Comparison of ENCODE assay signal across 24 cellular contexts in genomic region chr2:39232141-39232540, GRCh38. TPM values are rescaled to one million over a fixed set of nuclear protein-coding genes. Genes with fewer than 3 reads are reported as not detected.
"Had no signal": no experiment of that assay in that cellular context is flagged by ENCODE, and none has a peak within 500 bp of the region (broad histone marks: within the 10 kb centered on the region; RNA-seq: fewer than 3 reads in every experiment).

No MANE protein-coding gene starts in this region.

- H3K4me3 ChIP-seq: gastrocnemius medialis, hepatocyte, left ventricle myocardium inferior, right lobe of liver, tibial artery, upper lobe of right lung had no signal

- DNase-seq: activated B cell treated with CpG ODN at 0.5 μM for 24 hours; activated CD4-positive, alpha-beta T cell treated with anti-CD3 and anti-CD28 coated beads, Interleukin-2, amount 50 U/mL, for 1 hour; activated CD8-positive, alpha-beta memory T cell treated with anti-CD3 and anti-CD28 coated beads, Interleukin-2, amount 10 ng/mL, durations not matched to agents 7 days and 5 days; activated CD8-positive, alpha-beta T cell treated with anti-CD3 and anti-CD28 coated beads, Interleukin-2, amount 10 ng/mL, durations not matched to agents 7 days and 5 days; activated naive CD4-positive, alpha-beta T cell; activated T-cell treated with anti-CD3 and anti-CD28 coated beads, Interleukin-2, amount 50 U/mL, for 48 hours; dermis blood vessel endothelial cell; effector CD4-positive, alpha-beta T cell; gastrocnemius medialis; islet precursor cell; left ventricle myocardium inferior; right lobe of liver; small intestine; stimulated activated CD4-positive, alpha-beta T cell treated with anti-CD3 and anti-CD28 coated beads, Interleukin-1b, Interleukin-23, amount 100 ng/mL, for 48 hours; stimulated activated CD4-positive, alpha-beta T cell treated with anti-CD3 and anti-CD28 coated beads, Interleukin-4, amount 100 ng/mL, for 4 hours; stimulated activated CD8-positive, alpha-beta memory T cell treated with anti-CD3 and anti-CD28 coated beads, Interleukin-4, amount 100 ng/mL, for 48 hours; stimulated activated naive CD8-positive, alpha-beta T cell treated with anti-CD3 and anti-CD28 coated beads, Interleukin-15, amount 100 ng/mL, for 72 hours; tibial artery; upper lobe of right lung had no signal

- FAIRE-seq: bronchial epithelial cell, small intestine had no signal

- H3K79me2 ChIP-seq: hepatocyte had no signal

- H3K9me3 ChIP-seq: gastrocnemius medialis, right lobe of liver, tibial artery, upper lobe of right lung had no signal

- H3K27me3 ChIP-seq: gastrocnemius medialis, hepatocyte, right lobe of liver, tibial artery, upper lobe of right lung had no signal

- H2AFZ ChIP-seq: hepatocyte had no signal

- H3K4me1 ChIP-seq: right lobe of liver had no signal

- ATAC-seq: activated CD8-positive, alpha-beta memory T cell treated with anti-CD3 and anti-CD28 coated beads, Interleukin-2, amount 10 ng/mL, durations not matched to agents 7 days and 5 days; activated CD8-positive, alpha-beta T cell treated with anti-CD3 and anti-CD28 coated beads, Interleukin-2, amount 10 ng/mL, durations not matched to agents 7 days and 5 days; activated naive CD4-positive, alpha-beta T cell treated with anti-CD3 and anti-CD28 coated beads, Interleukin-2, amount 50 U/mL, for 72 hours; gastrocnemius medialis; right lobe of liver; stimulated activated memory B cell treated with anti-CD40 and anti-IgM and Interleukin-4, amounts not matched to agents 10 μg/mL and 1 μg/mL and 100 μg/mL, for 72 hours; stimulated activated naive CD8-positive, alpha-beta T cell treated with anti-CD3 and anti-CD28 coated beads, Interleukin-15, amount 100 ng/mL, for 72 hours; upper lobe of right lung had no signal

- H3K27ac ChIP-seq: epithelial cell of prostate, gastrocnemius medialis, hepatocyte, left ventricle myocardium inferior, right lobe of liver, tibial artery, upper lobe of right lung had no signal

- H3K4me2 ChIP-seq: hepatocyte had no signal

- H3K36me3 ChIP-seq: gastrocnemius medialis, left ventricle myocardium inferior, right lobe of liver, tibial artery, upper lobe of right lung had no signal

RNA-seq across cellular contexts. Expression of gene CDKL4, which starts 11.6 kb away (rescaled TPM):
- total RNA-seq: activated naive CD4-positive, alpha-beta T cell treated with anti-CD3 and anti-CD28 coated beads, Interleukin-2, amount 50 U/mL, for 72 hours had no signal
- polyA plus RNA-seq: small intestine had no signal
